ENCODE assay signal across 19 cellular contexts in the genomic region with DNA sequence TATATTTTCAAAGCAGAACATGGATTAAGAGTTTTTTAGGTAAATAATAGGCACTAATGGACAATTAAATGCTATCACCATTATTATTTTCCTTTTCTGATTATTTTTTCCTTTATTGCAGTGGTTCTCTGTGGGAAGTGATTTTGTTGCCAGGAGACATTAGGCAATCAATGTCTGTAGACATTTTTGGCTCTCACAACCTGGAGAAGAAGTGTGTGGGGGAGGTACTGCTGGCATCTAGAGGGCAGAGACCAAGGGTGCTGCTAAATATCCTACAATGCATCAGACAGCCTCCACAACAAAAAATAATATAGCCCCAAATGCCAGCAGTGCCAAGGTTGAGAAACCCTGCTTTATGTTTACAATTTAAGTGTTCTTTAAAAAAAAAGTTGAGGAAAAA. TPM values are rescaled to one million over a fixed set of nuclear protein-coding genes. Genes with fewer than 3 reads are reported as not detected.
DNase-seq lines count a peak whose midpoint lies in the region; ATAC-seq, FAIRE-seq and TF ChIP-seq lines count a peak whose summit lies in the region.
"Had no signal": no experiment of that assay in that cellular context is flagged by ENCODE, and none has a peak within 500 bp of the region (broad histone marks: within the 10 kb centered on the region; RNA-seq: fewer than 3 reads in every experiment).

No MANE protein-coding gene starts in this region.

- H4K8ac ChIP-seq in IMR-90 (ENCODE audit: low read depth in 2 of 2, low read length in 2 of 2), result no peak overlapping the region

- H3K4me3 ChIP-seq in IMR-90 (ENCODE audit: insufficient read depth, low read depth, low read length), result no peak overlapping the region
- no peak overlapping the region for H3K4me3 ChIP-seq in astrocyte of the spinal cord (ENCODE audit: low read depth, low read length)
- H3K4me3 ChIP-seq in heart right ventricle, result no peak overlapping the region

- no peak for TF ChIP-seq RAD21 in IMR-90 (IDR thresholded peaks at IDR 0.05; ENCODE audit: low read length)

- no peak overlapping the region for H3K56ac ChIP-seq in IMR-90 (ENCODE audit: extremely low read depth, insufficient read depth, low read length)

- no peak overlapping the region for H3K4me2 ChIP-seq in IMR-90 (ENCODE audit: low read depth, low read length)

- H3K36me3 ChIP-seq in IMR-90 (ENCODE audit: control insufficient read depth, insufficient read depth, low read length), result peaks cover 3% of the 10 kb centered on the region; the same call in 1 of the 2 replicates
- peaks cover 0 to 46% (median 2%) of the 10 kb centered on the region in 9 donors for H3K36me3 ChIP-seq in heart right ventricle

- CTCF ChIA-PET in IMR-90 (lab: Yijun Ruan, JAX), result no interaction called here

- H3K4me1 ChIP-seq in IMR-90 (ENCODE audit: control insufficient read depth, insufficient read depth, low read length) (peaks cover 3% of the 10 kb centered on the region; the same call in 1 of the 2 replicates), heart right ventricle (peaks cover 20 to 100% (median 85%) of the 10 kb centered on the region in 9 donors)

- FAIRE-seq in urothelium cell line (lab: Jason Lieb, UNC) (no peak), HTR-8/SVneo (lab: Jason Lieb, UNC) (no peak)
- FAIRE-seq: colon had no signal

- no peaks in the 10 kb centered on the region for H3K9me1 ChIP-seq in IMR-90 (ENCODE audit: insufficient read depth, low read length)

- TF ChIP-seq POLR2A in IMR-90 (IDR thresholded peaks at IDR 0.05; ENCODE audit: low read depth, low read length), result no peak

- no peak overlapping the region for H2AFZ ChIP-seq in IMR-90 (replicated peaks; ENCODE audit: low read length, poor library complexity)

- H2BK5ac ChIP-seq in IMR-90 (ENCODE audit: low read depth, low read length, poor library complexity, severe bottlenecking), result no peak overlapping the region

- POLR2A ChIA-PET in IMR-90 (lab: Charles Lee; ENCODE audit: unreplicated experiment), result no interaction called here

- ATAC-seq in IMR-90 (ENCODE audit: low read depth), result no peak
- peak in 7 of 8 donors; percentile 37 to 87 (median 69) for ATAC-seq in heart right ventricle
- ATAC-seq in sciatic nerve, result peak; percentile 53
- no peak for ATAC-seq in HG02870 (IDR thresholded peaks at IDR 0.05; ENCODE audit: unreplicated experiment)

- H2BK20ac ChIP-seq in IMR-90 (ENCODE audit: low read depth, low read length), result no peak overlapping the region

- no peak overlapping the region for H3K9ac ChIP-seq in IMR-90 (ENCODE audit: low read depth, low read length)

- no peak overlapping the region for H2AK5ac ChIP-seq in IMR-90 (ENCODE audit: low read depth, low read length)

- no peak overlapping the region for H2AK9ac ChIP-seq in IMR-90 (replicated peaks; ENCODE audit: low read depth, low read length, poor library complexity)

- in situ Hi-C loops in IMR-90 (cut with MboI; ENCODE audit: low sequenced_read_pairs), result no loop called here
- in situ Hi-C loops in astrocyte of the spinal cord (cut with HindIII; ENCODE audit: low sequenced_read_pairs), result no loop called here

- H3K27me3 ChIP-seq in IMR-90 (ENCODE audit: control insufficient read depth, insufficient read depth, low read length) (no peaks in the 10 kb centered on the region), heart right ventricle (no peaks in the 10 kb centered on the region)

- H3K79me1 ChIP-seq in IMR-90 (ENCODE audit: low read depth in 1 of 2, low read length in 2 of 2), result peaks cover 22 to 46% of the 10 kb centered on the region in 2 experiments

- H3K9me3 ChIP-seq in IMR-90 (ENCODE audit: control insufficient read depth, insufficient read depth, low read length) (no peaks in the 10 kb centered on the region; the same call in 1 of the 2 replicates), heart right ventricle (peaks cover 0 to 10% (median 0%) of the 10 kb centered on the region in 11 donors)

- DNase-seq in IMR-90 (peak; percentile 14), astrocyte of the spinal cord (ENCODE audit: low read depth, low spot score) (peak; percentile 23), heart right ventricle (no peak), sciatic nerve (ENCODE audit: low spot score) (no peak), hepatic stellate cell (ENCODE audit: low spot score) (no peak), urothelium cell line (ENCODE audit: low spot score) (no peak), HTR-8/SVneo (ENCODE audit: insufficient read length, low spot score) (no peak)
- DNase-seq: activated naive CD4-positive, alpha-beta T cell treated with anti-CD3 and anti-CD28 coated beads for 36 hours; H9; Karpas-422; midbrain; NCI-H187; NCI-H510A; occipital lobe had no signal

- H2BK15ac ChIP-seq in IMR-90 (ENCODE audit: low read depth, low read length), result no peak overlapping the region

- H3K4ac ChIP-seq in IMR-90 (ENCODE audit: low read depth, low read length), result no peak overlapping the region

- dilution Hi-C loops in IMR-90 (cut with HindIII; ENCODE audit: low sequenced_read_pairs, unreplicated experiment), result no loop called here

- TF ChIP-seq CTCF in IMR-90 (conservative IDR thresholded peaks at IDR 0.05; ENCODE audit: low read depth, low read length), result no peak
- TF ChIP-seq CTCF in astrocyte of the spinal cord (IDR thresholded peaks at IDR 0.05; ENCODE audit: low read depth, low read length), result no peak
- no peak for TF ChIP-seq CTCF in heart right ventricle (IDR thresholded peaks at IDR 0.05)

- H3K14ac ChIP-seq in IMR-90 (replicated peaks; ENCODE audit: low read depth, low read length), result no peak overlapping the region

- H2BK120ac ChIP-seq in IMR-90 (ENCODE audit: low read depth, low read length), result no peak overlapping the region

- no peak overlapping the region for H4K91ac ChIP-seq in IMR-90 (ENCODE audit: insufficient read depth, low read depth, low read length)

- no peak overlapping the region for H3K18ac ChIP-seq in IMR-90 (ENCODE audit: low read depth, low read length)

- BruUV-seq in IMR-90 (replicated peaks; lab: Mats Ljungman, UMichigan), result no TSS peak

- H3K23ac ChIP-seq in IMR-90 (ENCODE audit: low read depth, low read length), result no peak overlapping the region

- intact Hi-C loops in IMR-90 (cut with micrococcal nuclease), result no loop called here
- intact Hi-C loops in heart right ventricle (cut with DNase I), result loop anchor here in 2 of 10 donors (5.0 to 10.0 kb wide), 2 partner anchors 116 to 491 kb away; no protein-coding TSS in a partner anchor
- intact Hi-C loops in sciatic nerve (cut with DNase I), result no loop called here

- no peak overlapping the region for H4K5ac ChIP-seq in IMR-90 (ENCODE audit: low read depth, low read length)

- peaks cover 23% of the 10 kb centered on the region; the same call in 1 of the 2 replicates for H4K20me1 ChIP-seq in IMR-90 (ENCODE audit: insufficient read depth, low read length)

- H3K27ac ChIP-seq in IMR-90 (ENCODE audit: insufficient read depth, low read length) (no peak overlapping the region), heart right ventricle (peak overlapping the region in 9 of 10 donors; percentile 12 to 99 (median 64))
- H3K27ac ChIP-seq: C4-2B had no signal

TF ChIP-seq in IMR-90, 13 proteins besides CTCF, POLR2A, EP300 and RAD21:
- no peak for TF ChIP-seq MAFK (IDR thresholded peaks at IDR 0.05; ENCODE audit: low read depth, low read length)
- TF ChIP-seq, protein P1, sequence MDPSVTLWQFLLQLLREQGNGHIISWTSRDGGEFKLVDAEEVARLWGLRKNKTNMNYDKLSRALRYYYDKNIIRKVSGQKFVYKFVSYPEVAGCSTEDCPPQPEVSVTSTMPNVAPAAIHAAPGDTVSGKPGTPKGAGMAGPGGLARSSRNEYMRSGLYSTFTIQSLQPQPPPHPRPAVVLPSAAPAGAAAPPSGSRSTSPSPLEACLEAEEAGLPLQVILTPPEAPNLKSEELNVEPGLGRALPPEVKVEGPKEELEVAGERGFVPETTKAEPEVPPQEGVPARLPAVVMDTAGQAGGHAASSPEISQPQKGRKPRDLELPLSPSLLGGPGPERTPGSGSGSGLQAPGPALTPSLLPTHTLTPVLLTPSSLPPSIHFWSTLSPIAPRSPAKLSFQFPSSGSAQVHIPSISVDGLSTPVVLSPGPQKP (IDR thresholded peaks at IDR 0.05; ENCODE audit: borderline replicate concordance, low read depth, low read length), result no peak
- TF ChIP-seq CEBPB (IDR thresholded peaks at IDR 0.05; ENCODE audit: low read depth, low read length), result peak; percentile 57; the same call in 1 of the 2 replicates
- no peak for TF ChIP-seq FOS (IDR thresholded peaks at IDR 0.05; ENCODE audit: low read depth, low read length)
- no peak for TF ChIP-seq RCOR1 (IDR thresholded peaks at IDR 0.05; ENCODE audit: insufficient replicate concordance, low read length)
- TF ChIP-seq NFE2L2 (IDR thresholded peaks at IDR 0.05; ENCODE audit: low read depth, low read length), result no peak

RNA-seq across cellular contexts. Expression of a gene that starts 8.3 kb away (rescaled TPM):
- 25.6 and 34.2 TPM in 2 replicates for total RNA-seq in IMR-90 (2012; rRNA removed)
- polyA plus RNA-seq in IMR-90 (2012; rRNA removed), result 13.7 and 19.1 TPM in 2 replicates
- 2.8 and 4.1 TPM in 2 replicates for polyA plus RNA-seq in IMR-90 (2012; cell fraction: cytosol; rRNA removed)
- polyA plus RNA-seq in IMR-90 (2012; cell fraction: nucleus; rRNA removed; ENCODE audit: low replicate concordance), result 4.1 and 19.2 TPM in 2 replicates
- 100 to 1,000 TPM in 3 of 10 donors, 10 to 100 TPM in 7; 55.8 to 132 (median 78.7) TPM for total RNA-seq in heart right ventricle
- polyA plus RNA-seq in heart right ventricle, result 100 to 1,000 TPM in 1 of 2 donors, 10 to 100 TPM in 1; 66.1 to 121 TPM
- total RNA-seq in sciatic nerve, result 95.2 TPM

RNA-seq across cellular contexts. Expression of a gene that starts 37.5 kb away (rescaled TPM):
- total RNA-seq in IMR-90 (2012; rRNA removed) (not detected in 2 replicates), heart right ventricle (under 1 TPM in 1 of 10 donors, not detected in 9; 0.12 TPM), sciatic nerve (not detected)
- polyA plus RNA-seq in IMR-90 (2012; rRNA removed) (not detected in 2 replicates), heart right ventricle (not detected)
- polyA plus RNA-seq in IMR-90 (2012; cell fraction: cytosol; rRNA removed), result not detected in 2 replicates
- not detected in 2 replicates for polyA plus RNA-seq in IMR-90 (2012; cell fraction: nucleus; rRNA removed; ENCODE audit: low replicate concordance)
- total RNA-seq: activated naive CD4-positive, alpha-beta T cell treated with anti-CD3 and anti-CD28 coated beads for 36 hours; Daoy; H9; occipital lobe; temporal lobe had no signal

Comparison
In these comparisons a context has a peak if more than half of its experiments do, and no peak if none do; other contexts are left out.
1. ATAC-seq: peak in heart right ventricle (7 of 8) and sciatic nerve (single experiment); none in IMR-90 (single experiment) and HG02870 (single experiment).
2. DNase-seq: peak in IMR-90 (single experiment) and astrocyte of the spinal cord (single experiment); none in heart right ventricle (0 of 2), sciatic nerve (single experiment), hepatic stellate cell (single experiment), urothelium cell line (single experiment) and HTR-8/SVneo (single experiment).